Comparison of ENCODE assay signal across 9 cellular contexts in the genomic region with DNA sequence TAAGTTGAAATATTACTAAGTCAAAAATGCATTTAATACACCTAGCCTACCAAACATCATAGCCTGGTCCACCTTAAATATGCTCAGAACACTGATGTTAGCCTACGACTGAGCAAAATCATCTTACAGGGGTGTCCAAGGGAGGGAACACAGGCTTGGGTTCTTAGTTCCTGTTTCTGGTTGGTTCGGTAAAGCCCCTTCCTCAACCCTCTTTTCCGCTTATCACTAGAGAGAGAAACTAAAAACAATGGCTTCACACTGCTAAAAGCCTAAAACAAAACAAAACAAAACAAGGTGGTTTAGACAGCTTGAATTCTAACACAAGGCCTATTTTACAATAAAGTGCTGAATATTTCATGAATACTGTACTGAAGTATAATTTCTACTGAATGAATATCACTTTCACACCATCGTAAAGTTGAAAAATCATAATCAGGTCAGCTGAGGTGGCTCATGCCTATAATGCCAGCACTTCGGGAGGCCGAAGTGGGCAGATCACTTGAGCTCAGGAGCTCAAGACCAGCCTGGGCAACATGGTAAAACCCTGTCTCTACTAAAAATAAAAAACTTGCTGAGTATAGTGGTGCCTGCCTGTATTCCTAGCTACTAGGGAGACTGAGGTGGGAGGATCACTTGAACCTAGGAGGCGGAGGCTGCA.
DNase-seq lines count a peak whose midpoint lies in the region; ATAC-seq and TF ChIP-seq lines count a peak whose summit lies in the region.
"Had no signal": no experiment of that assay in that cellular context is flagged by ENCODE, and none has a peak within 500 bp of the region (broad histone marks: within the 10 kb centered on the region; RNA-seq: fewer than 3 reads in every experiment).

No MANE protein-coding gene starts in this region.

- H3K27me3 ChIP-seq in gastroesophageal sphincter (no peaks in the 10 kb centered on the region), neural progenitor cell (no peaks in the 10 kb centered on the region)

- POLR2A ChIA-PET in GM10248 (lab: Yijun Ruan, JAX): no interaction called here

- DNase-seq in GM10248 (ENCODE audit: extremely low spot score): peak; percentile 67
- no peak for DNase-seq in caudate nucleus (lab: John Stamatoyannopoulos, UW)
- no peak for DNase-seq in occipital lobe (lab: John Stamatoyannopoulos, UW)
- DNase-seq in AG20443 (ENCODE audit: low spot score): no peak
- no peak for DNase-seq in neural progenitor cell (ENCODE audit: low spot score)
- DNase-seq: NCI-H2081 treated with DMSO at 0.1 percent for 48 hours had no signal

- TF ChIP-seq POLR2A in gastroesophageal sphincter (IDR thresholded peaks at IDR 0.05): no peak

- no peak overlapping the region for H3K4me3 ChIP-seq in gastroesophageal sphincter
- no peak overlapping the region for H3K4me3 ChIP-seq in neural progenitor cell

- peaks cover 2% of the 10 kb centered on the region for H3K36me3 Mint-ChIP-seq in neural progenitor cell

- H3K9me3 Mint-ChIP-seq in neural progenitor cell: no peaks in the 10 kb centered on the region

- H3K4me1 ChIP-seq in gastroesophageal sphincter (peaks cover 5 to 48% (median 7%) of the 10 kb centered on the region in 3 donors), neural progenitor cell (peaks cover 7% of the 10 kb centered on the region)

- TF ChIP-seq EP300 in gastroesophageal sphincter (IDR thresholded peaks at IDR 0.05): no peak

- peaks cover 9% of the 10 kb centered on the region for H3K4me1 Mint-ChIP-seq in neural progenitor cell

- CTCF ChIA-PET in GM10248 (lab: Yijun Ruan, JAX): interaction anchor here (0.9 to 1.5 kb wide), 4 partner anchors 8 to 116 kb away, joined by 3 to 6 read pairs (median 3); no protein-coding TSS in a partner anchor

- ATAC-seq in GM19438 (IDR thresholded peaks at IDR 0.05; ENCODE audit: low read depth, unreplicated experiment) (peak; percentile 92), HG03159 (IDR thresholded peaks at IDR 0.05; ENCODE audit: unreplicated experiment) (peak; percentile 95), gastroesophageal sphincter (no peak)

- H3K4me3 Mint-ChIP-seq in neural progenitor cell: no peak overlapping the region

- no peaks in the 10 kb centered on the region for H3K36me3 ChIP-seq in gastroesophageal sphincter
- no peaks in the 10 kb centered on the region for H3K36me3 ChIP-seq in neural progenitor cell

- TF ChIP-seq CTCF in GM10248 (IDR thresholded peaks at IDR 0.05; ENCODE audit: control extremely low read depth, extremely low read depth, low read depth, missing control alignments) (no peak), gastroesophageal sphincter (IDR thresholded peaks at IDR 0.05) (no peak), neural progenitor cell (IDR thresholded peaks at IDR 0.05) (no peak)

- H3K27ac Mint-ChIP-seq in neural progenitor cell: no peak overlapping the region

- H3K27ac ChIP-seq in caudate nucleus (ENCODE audit: low read depth, low read length) (peak overlapping the region; percentile 73), gastroesophageal sphincter (no peak overlapping the region), neural progenitor cell (no peak overlapping the region)

- no peaks in the 10 kb centered on the region for H3K9me3 ChIP-seq in gastroesophageal sphincter
- H3K9me3 ChIP-seq in neural progenitor cell (ENCODE audit: low read depth): no peaks in the 10 kb centered on the region

- no peak overlapping the region for H2AFZ ChIP-seq in neural progenitor cell (replicated peaks)

- H3K4me2 ChIP-seq in neural progenitor cell: no peak overlapping the region

- 83 to 87% methylated on average over 6 to 7 of the region's 7 CpGs for WGBS in gastroesophageal sphincter (ENCODE audit: low coverage in 1 of 2), 2 donors

- peaks cover 77% of the 10 kb centered on the region for H3K79me2 ChIP-seq in neural progenitor cell (ENCODE audit: low read depth)

- H3K9ac ChIP-seq in neural progenitor cell: no peak overlapping the region

- peaks cover 20% of the 10 kb centered on the region for H4K20me1 ChIP-seq in neural progenitor cell (ENCODE audit: low read depth)

- peaks cover 1% of the 10 kb centered on the region for H3F3A ChIP-seq in neural progenitor cell (ENCODE audit: low read depth)

- peaks cover 4% of the 10 kb centered on the region for H3K27me3 Mint-ChIP-seq in neural progenitor cell (ENCODE audit: insufficient read depth, low read depth)
